ENCODE assay signal across 20 cellular contexts in genomic region chr22:23815781-23816551, GRCh38. TPM values are rescaled to one million over a fixed set of nuclear protein-coding genes. Genes with fewer than 3 reads are reported as not detected.
DNase-seq lines count a peak whose midpoint lies in the region; ATAC-seq and TF ChIP-seq lines count a peak whose summit lies in the region.
"Had no signal": no experiment of that assay in that cellular context is flagged by ENCODE, and none has a peak within 500 bp of the region (broad histone marks: within the 10 kb centered on the region; RNA-seq: fewer than 3 reads in every experiment).

No MANE protein-coding gene starts in this region.

- ATAC-seq in heart right ventricle (peak; percentile 84 to 97 (median 92)), GM21367 (IDR thresholded peaks at IDR 0.05; ENCODE audit: unreplicated experiment) (no peak), GM21529 (IDR thresholded peaks at IDR 0.05; ENCODE audit: unreplicated experiment) (no peak)
- ATAC-seq: foreskin keratinocyte had no signal

- TF ChIP-seq CTCF in WERI-Rb-1 (IDR thresholded peaks at IDR 0.05; ENCODE audit: low read depth, low read length) (no peak), heart right ventricle (IDR thresholded peaks at IDR 0.05) (no peak)

- no peaks in the 10 kb centered on the region for H3K27me3 ChIP-seq in WERI-Rb-1 (ENCODE audit: insufficient read depth, low read depth, severe bottlenecking)
- H3K27me3 ChIP-seq in heart right ventricle = no peaks in the 10 kb centered on the region
- H3K27me3 ChIP-seq: breast epithelium, foreskin keratinocyte, SJCRH30 had no signal

- DNase-seq in DMS 273 treated with DMSO at 0.1 percent for 48 hours (lab: John Stamatoyannopoulos, UW) = peak; percentile 64
- peak; percentile 45 for DNase-seq in WERI-Rb-1
- DNase-seq in heart right ventricle = peak; percentile 58 to 66
- peak in 9 of 10 donors; percentile 43 to 92 (median 59) for DNase-seq in posterior cingulate gyrus
- DNase-seq in activated CD4-positive, CD25-positive, alpha-beta regulatory T cell (lab: John Stamatoyannopoulos, UW) = no peak
- no peak for DNase-seq in stimulated activated CD4-positive, alpha-beta T cell treated with anti-CD3 and anti-CD28 coated beads, Interleukin-4, amount 100 ng/mL, for 4 hours
- DNase-seq: activated CD4-positive, alpha-beta T cell treated with anti-CD3 and anti-CD28 coated beads for 48 hours; activated naive CD4-positive, alpha-beta T cell treated with anti-CD3 and anti-CD28 coated beads for 36 hours; AML-193; endodermal cell; foreskin keratinocyte; mesenchymal stem cell; NCI-H1436; NCI-H345; occipital lobe; SJCRH30; T-helper 9 cell had no signal

- H3K4me1 ChIP-seq in heart right ventricle = peaks cover 0 to 35% (median 9%) of the 10 kb centered on the region in 9 donors
- H3K4me1 ChIP-seq: breast epithelium, foreskin keratinocyte, SJCRH30 had no signal

- H3K36me3 ChIP-seq in WERI-Rb-1 (peaks cover 84% of the 10 kb centered on the region), heart right ventricle (peaks cover 0 to 97% (median 37%) of the 10 kb centered on the region in 9 donors)

- H3K9me3 ChIP-seq in WERI-Rb-1 (ENCODE audit: severe bottlenecking) (no peaks in the 10 kb centered on the region), heart right ventricle (no peaks in the 10 kb centered on the region)
- H3K9me3 ChIP-seq: breast epithelium, SJCRH30 had no signal

- H3K4me3 ChIP-seq in WERI-Rb-1 (ENCODE audit: low read depth, low read length) (no peak overlapping the region), heart right ventricle (no peak overlapping the region)
- H3K4me3 ChIP-seq: breast epithelium, SJCRH30 had no signal

- intact Hi-C loops in heart right ventricle (cut with DNase I) (no loop called here), posterior cingulate gyrus (cut with DNase I) (no loop called here)

- WGBS in heart right ventricle, 2 donors = 58 to 63% methylated on average over 14 of the region's 14 CpGs

- H3K27ac ChIP-seq in WERI-Rb-1 (peak overlapping the region; percentile 53), heart right ventricle (peak overlapping the region; percentile 64 to 87 (median 80))
- H3K27ac ChIP-seq: breast epithelium, foreskin keratinocyte, SJCRH30 had no signal

RNA-seq across cellular contexts. Expression of gene DERL3, which starts 22.8 kb away (rescaled TPM):
- total RNA-seq in heart right ventricle = 1 to 10 TPM in 9 of 10 donors, under 1 TPM in 1; 0.91 to 5.1 (median 1.7) TPM
- polyA plus RNA-seq in heart right ventricle = 10 to 100 TPM in 1 of 2 donors, 1 to 10 TPM in 1; 2.0 to 14.1 TPM
- total RNA-seq: SJCRH30 had no signal

RNA-seq across cellular contexts. Expression of gene SMARCB1, which starts 29.2 kb away (rescaled TPM):
- 10 to 100 TPM; 28.5 to 73.1 (median 39.8) TPM for total RNA-seq in heart right ventricle
- 10 to 100 TPM; 26.8 to 70.0 TPM for polyA plus RNA-seq in heart right ventricle

RNA-seq across cellular contexts. Expression of gene SLC2A11, which starts 41.7 kb away (rescaled TPM):
- 10 to 100 TPM; 16.1 to 30.4 (median 21.2) TPM for total RNA-seq in heart right ventricle
- polyA plus RNA-seq in heart right ventricle = 10 to 100 TPM in 1 of 2 donors, 1 to 10 TPM in 1; 8.3 to 42.1 TPM

RNA-seq across cellular contexts. Expression of gene MMP11, which starts 43.3 kb away (rescaled TPM):
- total RNA-seq in heart right ventricle = 10 to 100 TPM in 4 of 10 donors, 1 to 10 TPM in 6; 3.5 to 23.4 (median 5.4) TPM
- 10 to 100 TPM in 1 of 2 donors, 1 to 10 TPM in 1; 9.9 to 12.8 TPM for polyA plus RNA-seq in heart right ventricle

RNA-seq across cellular contexts. Expression of gene CHCHD10, which starts 48.2 kb away (rescaled TPM):
- total RNA-seq in heart right ventricle = 1,000 to 10,000 TPM in 8 of 10 donors, 100 to 1,000 TPM in 2; 860 to 1,727 (median 1,056) TPM
- polyA plus RNA-seq in heart right ventricle = 1,000 to 10,000 TPM in 1 of 2 donors, 100 to 1,000 TPM in 1; 735 to 3,552 TPM

Comparison
In these comparisons a context has a peak if more than half of its experiments do, and no peak if none do; other contexts are left out.
1. DNase-seq: peak in DMS 273 treated with DMSO at 0.1 percent for 48 hours (single experiment), WERI-Rb-1 (single experiment), heart right ventricle (2 of 2) and posterior cingulate gyrus (9 of 10); none in activated CD4-positive, CD25-positive, alpha-beta regulatory T cell (0 of 4) and stimulated activated CD4-positive, alpha-beta T cell treated with anti-CD3 and anti-CD28 coated beads, Interleukin-4, amount 100 ng/mL, for 4 hours (0 of 2).
2. ATAC-seq: peak in heart right ventricle (8 of 8); none in GM21367 (single experiment) and GM21529 (single experiment).